In the genomic region with DNA sequence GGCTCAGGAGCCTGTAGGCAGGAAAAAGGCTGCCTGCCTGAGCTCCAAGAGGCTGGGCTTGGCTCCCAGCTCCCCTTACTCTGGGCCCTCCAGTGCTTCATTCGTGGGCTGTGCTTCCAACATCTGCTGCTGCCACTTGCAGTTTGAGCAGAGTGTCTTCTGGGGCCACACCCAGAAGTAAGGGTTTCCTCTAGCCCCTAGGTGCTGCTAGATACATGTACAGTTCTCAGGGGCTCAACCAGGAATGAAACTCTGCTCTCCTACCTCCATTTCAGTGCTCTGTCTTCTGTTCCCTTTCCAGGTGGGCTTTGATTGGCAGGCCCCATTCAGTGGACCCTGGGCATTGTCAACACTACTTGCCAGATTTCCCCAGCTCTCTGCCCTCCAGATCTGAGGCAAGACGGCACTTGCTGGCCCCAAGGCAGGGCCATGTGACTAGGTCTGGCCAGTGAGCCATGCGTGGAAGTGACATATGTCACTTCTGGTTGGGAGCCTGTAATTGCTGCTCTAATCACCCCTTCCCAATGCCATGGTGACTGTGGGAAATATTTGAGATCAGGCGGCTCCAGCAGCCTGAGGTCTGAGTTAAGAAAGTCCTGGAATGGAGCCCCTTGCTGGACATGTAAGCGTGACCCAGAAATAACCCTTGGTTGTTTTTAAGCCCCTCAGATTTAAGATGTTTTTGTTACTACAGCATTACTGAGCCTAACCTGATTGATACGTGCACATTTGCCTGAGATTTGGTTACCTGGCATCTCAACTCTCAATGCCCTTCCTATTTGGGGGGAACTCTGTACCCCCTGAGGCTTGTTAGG, we compare ENCODE assay signal across 11 cellular contexts. TPM values are rescaled to one million over a fixed set of nuclear protein-coding genes. Genes with fewer than 3 reads are reported as not detected.
DNase-seq lines count a peak whose midpoint lies in the region; FAIRE-seq and TF ChIP-seq lines count a peak whose summit lies in the region.
"Had no signal": no experiment of that assay in that cellular context is flagged by ENCODE, and none has a peak within 500 bp of the region (broad histone marks: within the 10 kb centered on the region; RNA-seq: fewer than 3 reads in every experiment).

No MANE protein-coding gene starts in this region.

- H3K4me3 ChIP-seq in mammary epithelial cell (replicated peaks in 1 of 3; ENCODE audit: insufficient read depth in 1 of 3, low read depth in 2 of 3, low read length in 3 of 3): no peak overlapping the region
- H3K4me3 ChIP-seq in dorsolateral prefrontal cortex: no peak overlapping the region
- H3K4me3 ChIP-seq: BLaER1 treated with 17β-estradiol and CSF1 and Interleukin-3, amounts not matched to agents 10 nM and 100 nM had no signal

- H3K79me2 ChIP-seq in mammary epithelial cell (ENCODE audit: insufficient read depth, low read length): no peaks in the 10 kb centered on the region

- H3K9ac ChIP-seq in mammary epithelial cell (ENCODE audit: insufficient read depth, low read length): no peak overlapping the region

- no peaks in the 10 kb centered on the region for H3K36me3 ChIP-seq in mammary epithelial cell (ENCODE audit: insufficient read depth, low read length)
- H3K36me3 ChIP-seq: BLaER1 treated with 17β-estradiol and CSF1 and Interleukin-3, amounts not matched to agents 10 nM and 100 nM had no signal

- no peaks in the 10 kb centered on the region for H3K27me3 Mint-ChIP-seq in MCF 10A (ENCODE audit: insufficient read depth, unreplicated experiment)

- intact Hi-C loops in MCF 10A (cut with micrococcal nuclease): no loop called here
- intact Hi-C loops in mammary epithelial cell (cut with micrococcal nuclease): no loop called here
- intact Hi-C loops in dorsolateral prefrontal cortex (cut with DNase I): loop anchor here (5.0 to 10.0 kb wide), 4 partner anchors 46 to 241 kb away; no protein-coding TSS in a partner anchor

- TF ChIP-seq CTCF in MCF 10A (IDR thresholded peaks at IDR 0.05; ENCODE audit: unreplicated experiment): peak; percentile 20
- TF ChIP-seq CTCF in mammary epithelial cell (conservative IDR thresholded peaks at IDR 0.05 in 1 of 2, IDR thresholded peaks at IDR 0.05 in 1 of 2; ENCODE audit: extremely low read depth in 1 of 2, insufficient read depth in 1 of 2, low read depth in 1 of 2, low read length in 2 of 2): peak in 1 of 2 donors; percentile 35
- no peak for TF ChIP-seq CTCF in dorsolateral prefrontal cortex (IDR thresholded peaks at IDR 0.05 in 54 of 56, conservative IDR thresholded peaks at IDR 0.05 in 2 of 56; ENCODE audit: low read depth in 1 of 56, partially characterized antibody in 56 of 56)

- H3K9me3 Mint-ChIP-seq in MCF 10A (ENCODE audit: unreplicated experiment): no peaks in the 10 kb centered on the region

- no peak overlapping the region for H3K27ac ChIP-seq in mammary epithelial cell (ENCODE audit: insufficient read depth, low read depth, low read length)
- H3K27ac ChIP-seq in dorsolateral prefrontal cortex: peak overlapping the region; percentile 31 to 93 (median 84)
- H3K27ac ChIP-seq in substantia nigra (ENCODE audit: low read depth, low read length, poor library complexity, severe bottlenecking): peak overlapping the region; percentile 79
- H3K27ac ChIP-seq: BLaER1 treated with 17β-estradiol and CSF1 and Interleukin-3, amounts not matched to agents 10 nM and 100 nM had no signal

- no peak overlapping the region for H3K4me3 Mint-ChIP-seq in MCF 10A (ENCODE audit: unreplicated experiment)

- H3K27me3 ChIP-seq in mammary epithelial cell (ENCODE audit: insufficient read depth, low read length) (no peaks in the 10 kb centered on the region), dorsolateral prefrontal cortex (no peaks in the 10 kb centered on the region)
- H3K27me3 ChIP-seq: BLaER1 treated with 17β-estradiol and CSF1 and Interleukin-3, amounts not matched to agents 10 nM and 100 nM had no signal

- POLR2A ChIA-PET in MCF 10A (lab: Yijun Ruan, JAX): interaction anchor here (0.8 to 0.9 kb wide), 2 partner anchors 139 to 337 kb away, joined by 3 read pairs; no protein-coding TSS in a partner anchor

- no peak overlapping the region for H2AFZ ChIP-seq in mammary epithelial cell (ENCODE audit: low read depth, low read length)

- dilution Hi-C loops in mammary epithelial cell (cut with HindIII; ENCODE audit: low sequenced_read_pairs): no loop called here

- no peaks in the 10 kb centered on the region for H4K20me1 ChIP-seq in mammary epithelial cell (ENCODE audit: insufficient read depth, low read length)
- H4K20me1 ChIP-seq: BLaER1 treated with 17β-estradiol and CSF1 and Interleukin-3, amounts not matched to agents 10 nM and 100 nM had no signal

- H3K27ac Mint-ChIP-seq in MCF 10A (ENCODE audit: low read depth, unreplicated experiment): no peak overlapping the region

- FAIRE-seq in GM19239 (lab: Jason Lieb, UNC): no peak
- FAIRE-seq: astrocyte, islet of Langerhans had no signal

- CTCF ChIA-PET in MCF 10A (lab: Yijun Ruan, JAX): interaction anchor here (0.6 to 13.3 kb wide), 5 partner anchors 10 to 344 kb away, joined by 3 to 334 read pairs (median 3); no protein-coding TSS in a partner anchor
- CTCF ChIA-PET in mammary epithelial cell (lab: Charles Lee; ENCODE audit: low non-redundant PET): no interaction called here

- H3K4me1 ChIP-seq in mammary epithelial cell (ENCODE audit: insufficient read depth, low read length): no peaks in the 10 kb centered on the region

- DNase-seq in MCF 10A (ENCODE audit: unreplicated experiment) (no peak), mammary epithelial cell (no peak), LHCN-M2 (ENCODE audit: low read depth) (peak; percentile 48), dorsolateral prefrontal cortex (peak in 1 of 10 donors; percentile 32), substantia nigra (lab: John Stamatoyannopoulos, UW) (no peak), AML-193 (lab: John Stamatoyannopoulos, UW) (no peak), GM19239 (ENCODE audit: insufficient read length, low spot score) (no peak)
- no peak for DNase-seq in activated T-cell treated with anti-CD3 and anti-CD28 coated beads, Interleukin-2, amount 50 U/mL, for 48 hours

- no TSS peak for BruUV-seq in MCF 10A (replicated peaks; lab: Mats Ljungman, UMichigan)
- BruUV-seq in mammary epithelial cell (replicated peaks; lab: Mats Ljungman, UMichigan): no TSS peak

- H3K4me1 Mint-ChIP-seq in MCF 10A (ENCODE audit: insufficient read depth, unreplicated experiment): peaks cover 6% of the 10 kb centered on the region

- no peaks in the 10 kb centered on the region for H3K9me3 ChIP-seq in mammary epithelial cell (replicated peaks; ENCODE audit: insufficient read depth, low read length)
- H3K9me3 ChIP-seq: BLaER1 treated with 17β-estradiol and CSF1 and Interleukin-3, amounts not matched to agents 10 nM and 100 nM had no signal

- 82% methylated on average over 6 of the region's 6 CpGs for WGBS in mammary epithelial cell (ENCODE audit: low coverage, missing lambda C conversion rate)

- in situ Hi-C loops in mammary epithelial cell (cut with MboI; ENCODE audit: low sequenced_read_pairs in 2 of 2): loop anchor here in 1 of 2 donors (10.0 kb wide), 1 partner anchor 689 kb away; no protein-coding TSS in a partner anchor

- H3K4me2 ChIP-seq in mammary epithelial cell (ENCODE audit: insufficient read depth, low read depth, low read length): no peak overlapping the region
- H3K4me2 ChIP-seq: BLaER1 treated with 17β-estradiol and CSF1 and Interleukin-3, amounts not matched to agents 10 nM and 100 nM had no signal

- peaks cover 6% of the 10 kb centered on the region for H3K36me3 Mint-ChIP-seq in MCF 10A (ENCODE audit: insufficient read depth, unreplicated experiment)

RNA-seq across cellular contexts. Expression of gene BOD1, which starts 9.4 kb away (rescaled TPM):
- total RNA-seq in MCF 10A (2022) (129 and 139 TPM in 2 replicates), mammary epithelial cell (10 to 100 TPM; 50.5 to 57.3 TPM), LHCN-M2 (2014; rRNA removed) (68.7 and 80.5 TPM in 2 replicates), dorsolateral prefrontal cortex (10 to 100 TPM; 30.1 to 53.8 (median 41.6) TPM)
- polyA plus RNA-seq in mammary epithelial cell: 41.4 TPM
- polyA minus RNA-seq in mammary epithelial cell: 61.8 TPM
- 67.8 TPM for polyA plus RNA-seq in LHCN-M2 (2012)

Comparison
In these comparisons a context has a peak if more than half of its experiments do, and no peak if none do; other contexts are left out.
1. intact Hi-C loops: an anchor here in dorsolateral prefrontal cortex (5.0 to 10.0 kb wide); none called in MCF 10A and mammary epithelial cell.